ENCODE assay signal across 1 cellular context in the genomic region with DNA sequence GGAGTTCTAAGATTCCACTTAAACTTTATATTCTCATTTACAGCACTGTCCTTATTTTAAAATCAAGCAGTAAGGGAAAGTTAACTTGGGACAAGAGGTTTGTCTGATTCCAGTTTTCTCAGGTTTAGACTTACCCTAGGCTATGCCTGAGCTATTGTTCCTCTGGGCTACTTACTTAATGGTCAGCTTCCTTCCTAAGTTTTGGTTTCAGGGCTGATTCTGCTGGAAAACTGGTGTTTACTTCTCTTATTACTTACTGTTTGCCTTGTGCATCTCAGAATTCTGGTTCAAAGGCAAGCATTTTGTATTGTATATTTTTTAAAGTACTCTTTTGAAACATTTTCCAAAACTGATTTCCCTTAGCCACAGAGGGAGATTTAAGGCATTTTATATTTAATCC.
TF ChIP-seq lines count a peak whose summit lies in the region.

No MANE protein-coding gene starts in this region.

TF ChIP-seq in WTC11, 78 proteins besides CTCF, POLR2A, EP300 and RAD21 (continued from another document):
- TF ChIP-seq SP1 (CRISPR knock-in tag; conservative IDR thresholded peaks at IDR 0.05) (no peak), GTF2I (CRISPR knock-in tag; conservative IDR thresholded peaks at IDR 0.05) (no peak)
